Comparison of ENCODE assay signal across 8 cellular contexts in genomic region chr2:74532222-74532621, GRCh38. TPM values are rescaled to one million over a fixed set of nuclear protein-coding genes. Genes with fewer than 3 reads are reported as not detected.
A peak's percentile ranks its signal among the peaks of the same experiment; 100 is the strongest.
DNase-seq lines count a peak whose midpoint lies in the region; ATAC-seq and TF ChIP-seq lines count a peak whose summit lies in the region.

No MANE protein-coding gene starts in this region.

- H2AFZ ChIP-seq in OCI-LY3 (ENCODE audit: low read depth, low read length): no peak overlapping the region

- H3K9me3 ChIP-seq in OCI-LY3 (ENCODE audit: insufficient read depth, low read length): no peaks in the 10 kb centered on the region

- no peak overlapping the region for H3K9ac ChIP-seq in OCI-LY3 (ENCODE audit: low read length)

- ATAC-seq in stimulated activated naive CD8-positive, alpha-beta T cell treated with anti-CD3 and anti-CD28 coated beads, Interleukin-15, Interleukin-2, amounts not matched to agents 100 U/mL and 50 U/mL, for 24 hours: no peak
- no peak for ATAC-seq in GM18519 (IDR thresholded peaks at IDR 0.05; ENCODE audit: low FRiP score, unreplicated experiment)

- TF ChIP-seq CTCF in 22Rv1 (IDR thresholded peaks at IDR 0.05) (peak; percentile 53), OCI-LY3 (IDR thresholded peaks at IDR 0.05; ENCODE audit: low read depth, low read length) (peak; percentile 66), epithelial cell of proximal tubule (conservative IDR thresholded peaks at IDR 0.05; ENCODE audit: low read depth, low read length) (peak; percentile 41)

- no peaks in the 10 kb centered on the region; the same call in 1 of the 2 replicates for H4K20me1 ChIP-seq in OCI-LY3 (ENCODE audit: insufficient read depth, low read length)

- H3K4me2 ChIP-seq in OCI-LY3 (ENCODE audit: low read length): no peak overlapping the region

- no peaks in the 10 kb centered on the region for H3K27me3 ChIP-seq in OCI-LY3 (ENCODE audit: low read depth, low read length)

- H3K36me3 ChIP-seq in OCI-LY3 (replicated peaks; ENCODE audit: low read depth, low read length): peaks cover 34% of the 10 kb centered on the region

- peaks cover 43% of the 10 kb centered on the region for H3K79me2 ChIP-seq in OCI-LY3 (ENCODE audit: low read length)

- DNase-seq in EH (ENCODE audit: low read depth): peak; percentile 66
- no peak for DNase-seq in epithelial cell of proximal tubule (ENCODE audit: low read depth)
- no peak for DNase-seq in NCI-H226
- DNase-seq in superior temporal gyrus (ENCODE audit: extremely low spot score): no peak
- no peak for DNase-seq in stimulated activated naive CD8-positive, alpha-beta T cell treated with anti-CD3 and anti-CD28 coated beads, Interleukin-15, Interleukin-2, amounts not matched to agents 100 U/mL and 50 U/mL, for 24 hours

- H3K27ac ChIP-seq in 22Rv1: peak overlapping the region; percentile 89; the same call in 1 of the 2 replicates
- no peak overlapping the region for H3K27ac ChIP-seq in OCI-LY3 (ENCODE audit: low read length)

- H3K4me3 ChIP-seq in OCI-LY3 (ENCODE audit: low read length) (no peak overlapping the region), epithelial cell of proximal tubule (ENCODE audit: low read depth, low read length) (no peak overlapping the region)

- peaks cover 28% of the 10 kb centered on the region for H3K4me1 ChIP-seq in OCI-LY3 (ENCODE audit: low read length)

RNA-seq across cellular contexts. Expression of gene HTRA2, which starts 2.5 kb away (rescaled TPM):
- total RNA-seq in epithelial cell of proximal tubule: 25.1 and 42.0 TPM in 2 replicates

RNA-seq across cellular contexts. Expression of gene AUP1, which starts 2.7 kb away (rescaled TPM):
- total RNA-seq in epithelial cell of proximal tubule: 86.4 and 136 TPM in 2 replicates

RNA-seq across cellular contexts. Expression of gene DQX1, which starts 6.2 kb away (rescaled TPM):
- total RNA-seq in epithelial cell of proximal tubule: not detected in 2 replicates

RNA-seq across cellular contexts. Expression of gene TLX2, which starts 18.0 kb away (rescaled TPM):
- not detected in 2 replicates for total RNA-seq in epithelial cell of proximal tubule

RNA-seq across cellular contexts. Expression of gene LOXL3, which starts 21.5 kb away (rescaled TPM):
- 5.9 and 6.6 TPM in 2 replicates for total RNA-seq in epithelial cell of proximal tubule
